11 cellular contexts compared by ENCODE assay signal in the genomic region with DNA sequence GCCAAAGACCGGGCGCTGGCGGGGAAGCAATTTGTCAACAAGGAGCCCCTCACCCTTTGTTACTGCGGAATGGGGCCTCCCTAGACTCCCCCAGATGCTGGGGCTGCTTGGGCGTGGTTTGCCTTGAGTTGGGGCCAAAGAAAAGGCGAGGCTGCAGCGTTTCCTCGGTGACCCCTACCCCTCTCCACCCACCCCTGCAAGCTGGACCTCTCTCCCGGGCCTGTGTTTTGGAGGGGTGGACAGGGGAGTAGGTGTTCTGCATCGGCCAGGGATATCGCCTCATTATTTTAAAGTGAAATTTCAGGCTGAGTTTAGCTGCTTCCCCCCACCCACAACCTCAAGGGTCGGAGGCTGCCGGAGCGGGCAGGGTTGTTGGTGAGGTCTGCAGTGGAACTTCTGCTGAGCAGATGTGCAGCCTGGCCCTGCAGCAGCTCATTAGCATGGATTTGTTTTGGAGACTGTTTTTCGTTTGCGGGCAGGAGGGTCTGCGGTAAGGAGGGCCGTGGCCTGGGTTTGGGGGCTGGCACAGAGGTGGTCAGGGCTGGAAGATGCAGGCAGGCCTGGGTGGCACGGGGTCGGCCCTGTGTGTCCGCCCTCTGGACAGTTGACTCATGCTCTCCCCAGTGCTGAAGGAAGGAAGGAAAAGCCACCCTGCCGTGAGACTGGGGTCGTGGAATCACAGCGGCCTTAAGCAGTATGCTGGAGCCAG. TPM values are rescaled to one million over a fixed set of nuclear protein-coding genes. Genes with fewer than 3 reads are reported as not detected.
A peak's percentile ranks its signal among the peaks of the same experiment; 100 is the strongest.
DNase-seq lines count a peak whose midpoint lies in the region; ATAC-seq and TF ChIP-seq lines count a peak whose summit lies in the region.
"Had no signal": no experiment of that assay in that cellular context is flagged by ENCODE, and none has a peak within 500 bp of the region (broad histone marks: within the 10 kb centered on the region; RNA-seq: fewer than 3 reads in every experiment).

No MANE protein-coding gene starts in this region.

- H3K4ac ChIP-seq in mesendoderm (ENCODE audit: low read depth, low read length) = no peak overlapping the region

- H3K4me3 ChIP-seq in choroid plexus epithelial cell (ENCODE audit: low read depth, low read length) (peak overlapping the region; percentile 91), mesendoderm (ENCODE audit: low read length) (no peak overlapping the region), upper lobe of left lung (peak overlapping the region; percentile 40 to 76 (median 64))

- H3K4me3 Mint-ChIP-seq in activated naive CD4-positive, alpha-beta T cell treated with anti-CD3 and anti-CD28 coated beads, Interleukin-2, amount 10 ng/mL, durations not matched to agents 7 days and 5 days = peak overlapping the region; percentile 99

- H3K36me3 ChIP-seq in mesendoderm (ENCODE audit: control insufficient read depth, insufficient read depth, low read length) (no peaks in the 10 kb centered on the region), upper lobe of left lung (no peaks in the 10 kb centered on the region)
- H3K36me3 ChIP-seq: WERI-Rb-1 had no signal

- TF ChIP-seq POLR2A in upper lobe of left lung (IDR thresholded peaks at IDR 0.05) = no peak

- DNase-seq in activated naive CD4-positive, alpha-beta T cell treated with anti-CD3 and anti-CD28 coated beads, Interleukin-2, amount 10 ng/mL, durations not matched to agents 7 days and 5 days = no peak
- DNase-seq in activated naive CD4-positive, alpha-beta T cell treated with anti-CD3 and anti-CD28 coated beads, Interleukin-2, amount 50 U/mL, for 16 hours = no peak
- peak; percentile 52 for DNase-seq in choroid plexus epithelial cell (ENCODE audit: low read depth)
- DNase-seq in mesendoderm = no peak
- peak in 1 of 2 donors; percentile 60 for DNase-seq in upper lobe of left lung
- DNase-seq in NCI-H187 treated with DMSO at 0.1 percent for 48 hours (lab: John Stamatoyannopoulos, UW) = no peak
- DNase-seq: DND-41 had no signal

- H3K9ac ChIP-seq in mesendoderm (ENCODE audit: low read length) = peak overlapping the region; percentile 51

- H2AK5ac ChIP-seq in mesendoderm (ENCODE audit: low read length) = no peak overlapping the region

- no peak overlapping the region for H2BK120ac ChIP-seq in mesendoderm (ENCODE audit: low read depth, low read length)

- no peaks in the 10 kb centered on the region for H3K79me1 ChIP-seq in mesendoderm (ENCODE audit: low read length)

- no peak overlapping the region for H3K27ac Mint-ChIP-seq in activated naive CD4-positive, alpha-beta T cell treated with anti-CD3 and anti-CD28 coated beads, Interleukin-2, amount 10 ng/mL, durations not matched to agents 7 days and 5 days

- CTCF ChIA-PET in activated naive CD4-positive, alpha-beta T cell treated with anti-CD3 and anti-CD28 coated beads, Interleukin-2, amount 10 ng/mL, durations not matched to agents 7 days and 5 days (lab: Charles Lee) = interaction anchor here (1.1 to 1.4 kb wide), 3 partner anchors 8 to 302 kb away, joined by 3 to 5 read pairs (median 3); no protein-coding TSS in a partner anchor

- peaks cover 36% of the 10 kb centered on the region for H3K4me1 Mint-ChIP-seq in activated naive CD4-positive, alpha-beta T cell treated with anti-CD3 and anti-CD28 coated beads, Interleukin-2, amount 10 ng/mL, durations not matched to agents 7 days and 5 days

- no peak overlapping the region for H4K5ac ChIP-seq in mesendoderm (ENCODE audit: low read length)

- no CpG with 5 or more reads among the region's 24 CpGs for WGBS in mesendoderm (ENCODE audit: extremely low coverage, insufficient coverage, low lambda C conversion rate)
- WGBS in upper lobe of left lung, 2 donors = 37 to 48% methylated on average over 9 to 24 of the region's 24 CpGs

- TF ChIP-seq CTCF in choroid plexus epithelial cell (conservative IDR thresholded peaks at IDR 0.05; ENCODE audit: low read depth, low read length) = no peak
- TF ChIP-seq CTCF in upper lobe of left lung (IDR thresholded peaks at IDR 0.05) = no peak

- H3K4me1 ChIP-seq in mesendoderm (ENCODE audit: control insufficient read depth, low read depth, low read length) = peaks cover 1% of the 10 kb centered on the region
- peaks cover 14 to 39% (median 18%) of the 10 kb centered on the region in 4 donors for H3K4me1 ChIP-seq in upper lobe of left lung

- H2BK15ac ChIP-seq in mesendoderm (replicated peaks; ENCODE audit: low read depth) = no peak overlapping the region

- no peak overlapping the region for H3K23ac ChIP-seq in mesendoderm (ENCODE audit: low read length)

- H3K9me3 ChIP-seq in upper lobe of left lung = no peaks in the 10 kb centered on the region

- ATAC-seq in upper lobe of left lung (ENCODE audit: low FRiP score in 2 of 2) (peak in 1 of 2 donors; percentile 11), HG03097 (IDR thresholded peaks at IDR 0.05; ENCODE audit: low FRiP score, unreplicated experiment) (no peak), GM21381 (IDR thresholded peaks at IDR 0.05; ENCODE audit: unreplicated experiment) (no peak)

- H4K8ac ChIP-seq in mesendoderm (ENCODE audit: low read depth, low read length) = no peak overlapping the region

- TF ChIP-seq EP300 in upper lobe of left lung (IDR thresholded peaks at IDR 0.05) = no peak

- no peaks in the 10 kb centered on the region for H3K9me3 Mint-ChIP-seq in activated naive CD4-positive, alpha-beta T cell treated with anti-CD3 and anti-CD28 coated beads, Interleukin-2, amount 10 ng/mL, durations not matched to agents 7 days and 5 days

- no peaks in the 10 kb centered on the region for H3K79me2 ChIP-seq in mesendoderm (ENCODE audit: control insufficient read depth, insufficient read depth, low read length)

- H3K18ac ChIP-seq in mesendoderm (ENCODE audit: low read length) = no peak overlapping the region

- H3K27me3 Mint-ChIP-seq in activated naive CD4-positive, alpha-beta T cell treated with anti-CD3 and anti-CD28 coated beads, Interleukin-2, amount 10 ng/mL, durations not matched to agents 7 days and 5 days = peaks cover 52% of the 10 kb centered on the region

- H3K27ac ChIP-seq in mesendoderm (ENCODE audit: low read depth, low read length) = no peak overlapping the region
- peak overlapping the region; percentile 82 to 90 (median 88) for H3K27ac ChIP-seq in upper lobe of left lung
- H3K27ac ChIP-seq: WERI-Rb-1 had no signal

- H3K56ac ChIP-seq in mesendoderm (ENCODE audit: low read length) = peak overlapping the region; percentile 68

- H3K36me3 Mint-ChIP-seq in activated naive CD4-positive, alpha-beta T cell treated with anti-CD3 and anti-CD28 coated beads, Interleukin-2, amount 10 ng/mL, durations not matched to agents 7 days and 5 days = peaks cover 2% of the 10 kb centered on the region

- H3K4me2 ChIP-seq in mesendoderm (ENCODE audit: low read length) = no peak overlapping the region

- no peak overlapping the region for H2BK5ac ChIP-seq in mesendoderm (ENCODE audit: low read length)

- H3K27me3 ChIP-seq in mesendoderm (ENCODE audit: insufficient read depth, low read length, poor library complexity) = peaks cover 7% of the 10 kb centered on the region
- H3K27me3 ChIP-seq in upper lobe of left lung = peaks cover 0 to 18% (median 6%) of the 10 kb centered on the region in 4 donors

RNA-seq across cellular contexts. Expression of a gene that starts 1.6 kb away (rescaled TPM):
- polyA plus RNA-seq in mesendoderm (2013, experiment 1 of 2) = 4.2 TPM
- 4.6 TPM for polyA plus RNA-seq in mesendoderm (2013, experiment 2 of 2)
- 100 to 1,000 TPM in 3 of 6 donors, 10 to 100 TPM in 3; 40.9 to 190 (median 105) TPM for total RNA-seq in upper lobe of left lung

RNA-seq across cellular contexts. Expression of a gene that starts 19.0 kb away (rescaled TPM):
- polyA plus RNA-seq in mesendoderm (2013, experiment 1 of 2) = 0.04 TPM
- 0.03 TPM for polyA plus RNA-seq in mesendoderm (2013, experiment 2 of 2)
- total RNA-seq in upper lobe of left lung = not detected
- total RNA-seq: myocyte had no signal
